ENCODE assay signal across 1 cellular context in genomic region chr5:71658916-71659661, GRCh38.
TF ChIP-seq lines count a peak whose summit lies in the region.

No MANE protein-coding gene starts in this region.

TF ChIP-seq in GM12878, 131 proteins besides CTCF, POLR2A, EP300 and RAD21:
- TF ChIP-seq PKNOX1 (IDR thresholded peaks at IDR 0.05), result peak; percentile 67; the same call in 1 of the 2 replicates
- no peak for TF ChIP-seq ZZZ3 (IDR thresholded peaks at IDR 0.05; ENCODE audit: control insufficient read depth, insufficient read length, low read depth)
- peak; percentile 16; the same call in 1 of the 2 replicates for TF ChIP-seq SMC3 (IDR thresholded peaks at IDR 0.05; ENCODE audit: borderline replicate concordance, low read length)
TF ChIP-seq in GM12878: peak in this region for 2.
